Comparison of ENCODE assay signal across 8 cellular contexts in the genomic region with DNA sequence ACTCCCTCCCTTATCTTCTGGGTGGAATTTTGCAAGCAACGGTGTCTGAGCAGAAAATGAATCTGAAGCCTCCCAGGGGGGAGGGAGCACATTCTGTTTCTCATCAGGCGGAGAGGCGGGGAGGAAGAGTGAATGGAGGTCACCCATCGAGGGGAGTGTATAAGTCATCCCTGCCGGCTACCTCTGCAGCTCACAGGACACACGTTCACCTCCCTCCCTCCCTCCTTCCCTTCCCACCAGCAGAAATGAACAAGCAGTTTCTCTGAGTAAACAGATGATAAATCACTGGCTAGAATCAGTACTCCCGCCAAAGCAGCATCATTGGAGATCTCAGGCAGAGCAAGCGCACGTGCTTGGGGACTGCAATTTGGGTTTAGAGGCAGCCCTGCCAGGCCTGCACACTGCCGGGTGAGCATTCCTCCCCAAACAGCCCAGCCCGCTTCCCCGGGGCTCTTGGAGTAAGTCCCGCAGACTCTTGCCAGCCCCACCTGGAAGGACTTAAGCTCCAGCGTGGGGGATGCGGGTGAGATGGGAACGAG. TPM values are rescaled to one million over a fixed set of nuclear protein-coding genes. Genes with fewer than 3 reads are reported as not detected.
DNase-seq lines count a peak whose midpoint lies in the region; ATAC-seq and TF ChIP-seq lines count a peak whose summit lies in the region.

No MANE protein-coding gene starts in this region.

- H3K79me2 ChIP-seq in ACC112 (ENCODE audit: control insufficient read depth, insufficient read depth, low read length, unreplicated experiment): no peaks in the 10 kb centered on the region

- peaks cover 44% of the 10 kb centered on the region for H3K27me3 ChIP-seq in ACC112 (ENCODE audit: insufficient read depth, low read length)
- no peaks in the 10 kb centered on the region for H3K27me3 ChIP-seq in muscle layer of colon (ENCODE audit: control insufficient read depth in 1 of 2, insufficient read depth in 2 of 2, low read length in 2 of 2)

- H3K27ac ChIP-seq in ACC112 (ENCODE audit: low read depth, low read length) (no peak overlapping the region), muscle layer of colon (ENCODE audit: low read depth, low read length) (peak overlapping the region; percentile 88)

- H3K4me3 Mint-ChIP-seq in CD14-positive monocyte: peak overlapping the region in 1 of 2 donors; percentile 66

- no peaks in the 10 kb centered on the region for H3K36me3 ChIP-seq in ACC112 (ENCODE audit: insufficient read depth, low read length)
- no peaks in the 10 kb centered on the region for H3K36me3 ChIP-seq in muscle layer of colon (ENCODE audit: insufficient read depth, low read length)

- H3K36me3 Mint-ChIP-seq in CD14-positive monocyte: no peaks in the 10 kb centered on the region

- peaks cover 5% of the 10 kb centered on the region for H3K4me1 ChIP-seq in ACC112 (ENCODE audit: control insufficient read depth, insufficient read depth, low read length, unreplicated experiment)
- H3K4me1 ChIP-seq in muscle layer of colon (ENCODE audit: insufficient read depth, low read length): peaks cover 46% of the 10 kb centered on the region

- intact Hi-C loops in CD14-positive monocyte (cut with micrococcal nuclease): loop anchor here (2.0 to 10.0 kb wide), 2 partner anchors 648 kb away; no protein-coding TSS in a partner anchor

- no peak overlapping the region for H3K27ac Mint-ChIP-seq in CD14-positive monocyte

- peaks cover 53 to 66% (median 55%) of the 10 kb centered on the region in 3 donors for H3K27me3 Mint-ChIP-seq in CD14-positive monocyte (ENCODE audit: low read depth in 3 of 3)

- TF ChIP-seq CTCF in choroid plexus epithelial cell (conservative IDR thresholded peaks at IDR 0.05; ENCODE audit: low read depth, low read length) (peak; percentile 29), CD14-positive monocyte (IDR thresholded peaks at IDR 0.05) (no peak)

- no peak overlapping the region for H2AFZ ChIP-seq in ACC112 (ENCODE audit: low read length, unreplicated experiment)

- peak; percentile 59 for DNase-seq in HT1080 (ENCODE audit: low read depth)
- peak; percentile 89 for DNase-seq in choroid plexus epithelial cell (ENCODE audit: low read depth)
- no peak for DNase-seq in CD14-positive monocyte (ENCODE audit: low spot score)
- no peak for DNase-seq in activated CD8-positive, alpha-beta memory T cell treated with anti-CD3 and anti-CD28 coated beads, Interleukin-2, amount 50 U/mL, for 4 hours

- H3K9ac ChIP-seq in muscle layer of colon (ENCODE audit: low read length): peak overlapping the region; percentile 7

- peaks cover 8% of the 10 kb centered on the region for H3K4me1 Mint-ChIP-seq in CD14-positive monocyte

- H3K4me3 ChIP-seq in ACC112 (ENCODE audit: low read depth, low read length): 0 out of 2 replicates have a peak overlapping the region, but pooled peaks have one; percentile 32
- no peak overlapping the region for H3K4me3 ChIP-seq in choroid plexus epithelial cell (ENCODE audit: low read depth, low read length)
- peak overlapping the region in 1 of 2 donors; percentile 19 for H3K4me3 ChIP-seq in muscle layer of colon (ENCODE audit: low read depth in 1 of 2, low read length in 2 of 2)

- ATAC-seq in HG02885 (IDR thresholded peaks at IDR 0.05; ENCODE audit: poor library complexity, unreplicated experiment): no peak
- ATAC-seq in HG03565 (IDR thresholded peaks at IDR 0.05; ENCODE audit: unreplicated experiment): no peak

- no peaks in the 10 kb centered on the region for H3K9me3 ChIP-seq in muscle layer of colon (ENCODE audit: low read length)

- peaks cover 0 to 5% (median 0%) of the 10 kb centered on the region in 7 donors for H3K9me3 Mint-ChIP-seq in CD14-positive monocyte

RNA-seq across cellular contexts. Expression of gene CPN2, which starts 38.3 kb away (rescaled TPM):
- total RNA-seq in HT1080 (2014; rRNA removed; shearing (Covaris generic)): not detected in 2 replicates
- polyA plus RNA-seq in HT1080 (2015; cell fraction: cytosol; rRNA removed): not detected in 2 replicates
- not detected in 2 replicates for polyA plus RNA-seq in HT1080 (2015; cell fraction: nucleus; rRNA removed)
- polyA plus RNA-seq in CD14-positive monocyte: not detected

RNA-seq across cellular contexts. Expression of gene LRRC15, which starts 56.7 kb away (rescaled TPM):
- total RNA-seq in HT1080 (2014; rRNA removed; shearing (Covaris generic)): 0.30 and 0.40 TPM in 2 replicates
- polyA plus RNA-seq in HT1080 (2015; cell fraction: cytosol; rRNA removed): 0.11 and 0.13 TPM in 2 replicates
- 0.32 and 0.36 TPM in 2 replicates for polyA plus RNA-seq in HT1080 (2015; cell fraction: nucleus; rRNA removed)
- not detected for polyA plus RNA-seq in CD14-positive monocyte

Comparison
In these comparisons a context has a peak if more than half of its experiments do, and no peak if none do; other contexts are left out.
1. DNase-seq: peak in HT1080 (single experiment) and choroid plexus epithelial cell (single experiment); none in CD14-positive monocyte (single experiment) and activated CD8-positive, alpha-beta memory T cell treated with anti-CD3 and anti-CD28 coated beads, Interleukin-2, amount 50 U/mL, for 4 hours (single experiment).